13 cellular contexts compared by ENCODE assay signal in the genomic region with DNA sequence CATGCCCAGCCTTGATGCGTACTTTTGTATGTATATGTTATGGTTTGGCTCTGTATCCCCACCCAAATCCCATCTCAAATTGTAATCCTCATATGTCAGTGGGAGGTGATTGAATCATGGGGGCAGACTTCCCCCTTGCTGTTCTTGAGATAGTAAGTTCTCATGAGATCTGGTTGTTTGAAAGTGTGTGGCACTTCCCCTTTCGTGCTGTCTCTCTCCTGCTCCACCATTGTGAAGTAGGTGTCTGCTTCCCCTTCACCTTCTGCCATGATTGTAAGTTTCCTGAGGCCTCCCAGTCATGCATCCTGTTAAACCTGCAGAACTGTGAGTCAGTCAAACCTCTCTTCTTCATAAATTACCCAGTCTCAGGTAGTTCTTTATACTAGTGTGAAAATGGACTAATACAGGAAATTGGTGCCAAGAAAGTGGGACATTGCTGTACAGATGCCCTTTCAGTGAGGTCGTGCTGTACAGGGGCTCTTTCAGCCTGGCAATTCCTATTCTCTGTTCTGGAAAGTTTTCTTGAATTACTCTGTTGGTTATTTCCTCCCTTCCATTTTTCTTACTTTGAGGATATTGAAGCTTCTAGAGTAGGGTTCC. TPM values are rescaled to one million over a fixed set of nuclear protein-coding genes. Genes with fewer than 3 reads are reported as not detected.
A peak's percentile ranks its signal among the peaks of the same experiment; 100 is the strongest.
DNase-seq lines count a peak whose midpoint lies in the region; ATAC-seq, FAIRE-seq and TF ChIP-seq lines count a peak whose summit lies in the region.
"Had no signal": no experiment of that assay in that cellular context is flagged by ENCODE, and none has a peak within 500 bp of the region (broad histone marks: within the 10 kb centered on the region; RNA-seq: fewer than 3 reads in every experiment).

No MANE protein-coding gene starts in this region.

- no peak overlapping the region for H3K9ac ChIP-seq in OCI-LY3 (ENCODE audit: low read length)

- H3K27ac Mint-ChIP-seq in stimulated activated naive CD8-positive, alpha-beta T cell treated with anti-CD3 and anti-CD28 coated beads, Interleukin-15, amount 100 ng/mL, for 72 hours: peak overlapping the region in 1 of 2 donors; percentile 54

- TF ChIP-seq CTCF in OCI-LY3 (IDR thresholded peaks at IDR 0.05; ENCODE audit: low read depth, low read length) (no peak), bronchial epithelial cell (IDR thresholded peaks at IDR 0.05; ENCODE audit: insufficient read depth, low read length, severe bottlenecking) (no peak), upper lobe of right lung (IDR thresholded peaks at IDR 0.05) (no peak)

- H3K36me3 ChIP-seq in OCI-LY3 (replicated peaks; ENCODE audit: low read depth, low read length) (peaks cover 21% of the 10 kb centered on the region), bronchial epithelial cell (ENCODE audit: control insufficient read depth, insufficient read depth, low read length) (peaks cover 3% of the 10 kb centered on the region), upper lobe of right lung (peaks cover 8% of the 10 kb centered on the region)

- DNase-seq in stimulated activated naive CD8-positive, alpha-beta T cell treated with anti-CD3 and anti-CD28 coated beads, Interleukin-15, Interleukin-2, amounts not matched to agents 100 U/mL and 50 U/mL, for 24 hours: no peak
- DNase-seq in stimulated activated naive CD8-positive, alpha-beta T cell treated with anti-CD3 and anti-CD28 coated beads, Interleukin-15, amount 100 ng/mL, for 72 hours: no peak
- peak; percentile 44 for DNase-seq in bronchial epithelial cell (ENCODE audit: low read depth)
- no peak for DNase-seq in upper lobe of right lung
- DNase-seq: NCI-H2081 treated with DMSO at 0.1 percent for 48 hours had no signal

- H3K79me2 ChIP-seq in OCI-LY3 (ENCODE audit: low read length): peaks cover 98% of the 10 kb centered on the region

- H3K27ac ChIP-seq in OCI-LY3 (ENCODE audit: low read length): peak overlapping the region; percentile 56
- H3K27ac ChIP-seq in upper lobe of right lung: no peak overlapping the region
- H3K27ac ChIP-seq: C4-2B, SJSA1 had no signal

- peaks cover 52% of the 10 kb centered on the region for H3K4me1 ChIP-seq in OCI-LY3 (ENCODE audit: low read length)
- peaks cover 29% of the 10 kb centered on the region for H3K4me1 ChIP-seq in upper lobe of right lung

- H3K9me3 ChIP-seq in OCI-LY3 (ENCODE audit: insufficient read depth, low read length) (no peaks in the 10 kb centered on the region), upper lobe of right lung (no peaks in the 10 kb centered on the region)
- H3K9me3 ChIP-seq: SJSA1 had no signal

- intact Hi-C loops in upper lobe of right lung (cut with DNase I): no loop called here

- peaks cover 7 to 16% of the 10 kb centered on the region in 2 donors for H3K9me3 Mint-ChIP-seq in stimulated activated naive CD8-positive, alpha-beta T cell treated with anti-CD3 and anti-CD28 coated beads, Interleukin-15, amount 100 ng/mL, for 72 hours

- H3K4me2 ChIP-seq in OCI-LY3 (ENCODE audit: low read length): peak overlapping the region; percentile 15; the same call in 1 of the 2 replicates

- H3K27me3 Mint-ChIP-seq in stimulated activated naive CD8-positive, alpha-beta T cell treated with anti-CD3 and anti-CD28 coated beads, Interleukin-15, amount 100 ng/mL, for 72 hours: no peaks in the 10 kb centered on the region

- H3K4me3 ChIP-seq in OCI-LY3 (ENCODE audit: low read length): no peak overlapping the region
- H3K4me3 ChIP-seq in bronchial epithelial cell (ENCODE audit: low read depth, low read length): no peak overlapping the region
- H3K4me3 ChIP-seq in upper lobe of right lung: no peak overlapping the region
- H3K4me3 ChIP-seq: SJSA1 had no signal

- no peak overlapping the region for H2AFZ ChIP-seq in OCI-LY3 (ENCODE audit: low read depth, low read length)

- peaks cover 64% of the 10 kb centered on the region for H4K20me1 ChIP-seq in OCI-LY3 (ENCODE audit: insufficient read depth, low read length)

- peak; percentile 50 for ATAC-seq in stimulated activated naive CD8-positive, alpha-beta T cell treated with anti-CD3 and anti-CD28 coated beads, Interleukin-15, Interleukin-2, amounts not matched to agents 100 U/mL and 50 U/mL, for 24 hours
- no peak for ATAC-seq in stimulated activated naive CD8-positive, alpha-beta T cell treated with anti-CD3 and anti-CD28 coated beads, Interleukin-15, amount 100 ng/mL, for 72 hours
- peak; percentile 68 for ATAC-seq in upper lobe of right lung
- no peak for ATAC-seq in HG02840 (IDR thresholded peaks at IDR 0.05; ENCODE audit: low FRiP score, unreplicated experiment)
- no peak for ATAC-seq in HG03571 (IDR thresholded peaks at IDR 0.05; ENCODE audit: unreplicated experiment)
- ATAC-seq in HG02981 (IDR thresholded peaks at IDR 0.05; ENCODE audit: unreplicated experiment): no peak

- peak overlapping the region in 1 of 2 donors; percentile 38 for H3K4me3 Mint-ChIP-seq in stimulated activated naive CD8-positive, alpha-beta T cell treated with anti-CD3 and anti-CD28 coated beads, Interleukin-15, amount 100 ng/mL, for 72 hours
- H3K4me3 Mint-ChIP-seq: mesothelial cell of epicardium had no signal

- peaks cover 80% of the 10 kb centered on the region for H3K4me1 Mint-ChIP-seq in stimulated activated naive CD8-positive, alpha-beta T cell treated with anti-CD3 and anti-CD28 coated beads, Interleukin-15, amount 100 ng/mL, for 72 hours

- H3K27me3 ChIP-seq in OCI-LY3 (ENCODE audit: low read depth, low read length): no peaks in the 10 kb centered on the region
- H3K27me3 ChIP-seq in bronchial epithelial cell (ENCODE audit: control insufficient read depth, insufficient read depth, low read length): no peaks in the 10 kb centered on the region
- no peaks in the 10 kb centered on the region for H3K27me3 ChIP-seq in upper lobe of right lung
- H3K27me3 ChIP-seq: SJSA1 had no signal

- no peak for FAIRE-seq in bronchial epithelial cell (lab: Jason Lieb, UNC)
- FAIRE-seq: colon had no signal

RNA-seq across cellular contexts. Expression of a gene that starts 38.2 kb away (rescaled TPM):
- total RNA-seq in bronchial epithelial cell: 174 and 180 TPM in 2 replicates
- 72.9 TPM for total RNA-seq in upper lobe of right lung

Comparison
In these comparisons a context has a peak if more than half of its experiments do, and no peak if none do; other contexts are left out.
1. ATAC-seq: peak in stimulated activated naive CD8-positive, alpha-beta T cell treated with anti-CD3 and anti-CD28 coated beads, Interleukin-15, Interleukin-2, amounts not matched to agents 100 U/mL and 50 U/mL, for 24 hours (single experiment) and upper lobe of right lung (single experiment); none in stimulated activated naive CD8-positive, alpha-beta T cell treated with anti-CD3 and anti-CD28 coated beads, Interleukin-15, amount 100 ng/mL, for 72 hours (single experiment), HG02840 (single experiment), HG03571 (single experiment) and HG02981 (single experiment).